11 cellular contexts compared by ENCODE assay signal in genomic region chr9:122394265-122395242, GRCh38. TPM values are rescaled to one million over a fixed set of nuclear protein-coding genes. Genes with fewer than 3 reads are reported as not detected.
DNase-seq lines count a peak whose midpoint lies in the region; ATAC-seq and TF ChIP-seq lines count a peak whose summit lies in the region.
"Had no signal": no experiment of that assay in that cellular context is flagged by ENCODE, and none has a peak within 500 bp of the region (broad histone marks: within the 10 kb centered on the region; RNA-seq: fewer than 3 reads in every experiment).

No MANE protein-coding gene starts in this region.

- peaks cover 5% of the 10 kb centered on the region for H3K9me3 Mint-ChIP-seq in osteocyte (ENCODE audit: unreplicated experiment)
- H3K9me3 Mint-ChIP-seq: activated naive CD4-positive, alpha-beta T cell treated with anti-CD3 and anti-CD28 coated beads, Interleukin-2, amount 50 U/mL, for 24 hours had no signal

- H3K27me3 Mint-ChIP-seq in osteocyte (ENCODE audit: unreplicated experiment) = peaks cover 5% of the 10 kb centered on the region

- H3K27ac ChIP-seq in foreskin keratinocyte = no peak overlapping the region

- H3K36me3 Mint-ChIP-seq in osteocyte (ENCODE audit: unreplicated experiment) = no peaks in the 10 kb centered on the region
- H3K36me3 Mint-ChIP-seq: activated naive CD4-positive, alpha-beta T cell treated with anti-CD3 and anti-CD28 coated beads, Interleukin-2, amount 50 U/mL, for 24 hours; IgD-negative memory B cell had no signal

- H3K4me3 Mint-ChIP-seq in osteocyte (ENCODE audit: unreplicated experiment) = no peak overlapping the region
- H3K4me3 Mint-ChIP-seq: activated naive CD4-positive, alpha-beta T cell treated with anti-CD3 and anti-CD28 coated beads, Interleukin-2, amount 50 U/mL, for 24 hours; IgD-negative memory B cell had no signal

- peaks cover 5% of the 10 kb centered on the region for H3K4me1 ChIP-seq in foreskin keratinocyte

- peak; percentile 88 for ATAC-seq in foreskin keratinocyte
- ATAC-seq in GM21528 (IDR thresholded peaks at IDR 0.05; ENCODE audit: low FRiP score, unreplicated experiment) = no peak
- ATAC-seq in GM19455 (IDR thresholded peaks at IDR 0.05; ENCODE audit: unreplicated experiment) = no peak

- H3K27me3 ChIP-seq in foreskin keratinocyte = no peaks in the 10 kb centered on the region

- H3K27ac Mint-ChIP-seq in osteocyte (ENCODE audit: unreplicated experiment) = peak overlapping the region; percentile 53
- H3K27ac Mint-ChIP-seq: activated naive CD4-positive, alpha-beta T cell treated with anti-CD3 and anti-CD28 coated beads, Interleukin-2, amount 50 U/mL, for 24 hours had no signal

- peaks cover 7% of the 10 kb centered on the region for H3K4me1 Mint-ChIP-seq in osteocyte (ENCODE audit: unreplicated experiment)
- H3K4me1 Mint-ChIP-seq: activated naive CD4-positive, alpha-beta T cell treated with anti-CD3 and anti-CD28 coated beads, Interleukin-2, amount 50 U/mL, for 24 hours had no signal

- no peak for TF ChIP-seq CTCF in foreskin keratinocyte (conservative IDR thresholded peaks at IDR 0.05)
- no peak for TF ChIP-seq CTCF in osteocyte (IDR thresholded peaks at IDR 0.05)

- DNase-seq in COLO829 (ENCODE audit: low spot score) (peak; percentile 53), amniotic epithelial cell (ENCODE audit: low read depth) (peak; percentile 76), foreskin keratinocyte (peak; percentile 33 to 67), osteocyte (ENCODE audit: extremely low spot score, unreplicated experiment) (peak; percentile 56), LoVo (ENCODE audit: low spot score) (no peak), SIG-M5 (lab: John Stamatoyannopoulos, UW) (no peak)
- DNase-seq: NCI-H526 treated with DMSO at 0.1 percent for 48 hours had no signal

RNA-seq across cellular contexts. Expression of gene PTGS1, which starts 23.7 kb away (rescaled TPM):
- 1.4 and 3.4 TPM in 2 replicates for total RNA-seq in foreskin keratinocyte
- polyA plus RNA-seq in foreskin keratinocyte = 1.1 and 2.7 TPM in 2 replicates
- 2.5 and 3.1 TPM in 2 replicates for total RNA-seq in osteocyte

Comparison
In these comparisons a context has a peak if more than half of its experiments do, and no peak if none do; other contexts are left out.
1. DNase-seq: peak in COLO829 (single experiment), amniotic epithelial cell (single experiment), foreskin keratinocyte (2 of 2) and osteocyte (single experiment); none in LoVo (single experiment) and SIG-M5 (single experiment).